27 cellular contexts compared by ENCODE assay signal in the genomic region with DNA sequence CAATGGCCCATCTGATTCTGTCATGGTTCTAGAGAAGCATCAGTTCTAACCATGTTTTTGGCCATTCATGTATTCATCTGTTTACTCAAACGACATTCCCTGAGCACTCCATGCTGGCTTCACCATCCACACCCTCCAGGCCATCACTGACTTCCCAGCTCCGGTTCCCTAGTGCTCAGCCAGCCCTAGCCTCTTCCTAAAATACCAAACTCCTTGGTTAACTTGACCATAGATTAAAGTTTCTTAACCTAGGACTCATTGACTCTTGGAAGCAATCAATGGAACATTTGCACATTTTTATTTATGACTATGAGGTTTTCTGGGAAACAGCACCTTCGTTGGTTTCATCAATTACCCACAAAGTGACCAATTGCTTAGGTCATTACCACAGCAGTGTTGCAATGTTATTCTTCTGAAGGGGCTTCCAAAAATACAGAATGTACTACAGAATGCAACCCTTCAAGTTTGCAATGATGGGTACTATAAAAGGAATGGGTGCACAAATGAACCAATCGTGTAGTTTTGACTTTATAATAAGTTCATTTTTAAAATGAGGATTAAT.
"Had no signal": no experiment of that assay in that cellular context is flagged by ENCODE, and none has a peak within 500 bp of the region (broad histone marks: within the 10 kb centered on the region; RNA-seq: fewer than 3 reads in every experiment).

No MANE protein-coding gene starts in this region.

- H3K79me2 ChIP-seq: hepatocyte had no signal

- H2AFZ ChIP-seq: hepatocyte had no signal

- H3K4me2 ChIP-seq: hepatocyte had no signal

- H3K4me1 ChIP-seq: esophagus muscularis mucosa, sigmoid colon, testis had no signal

- H3K4me3 ChIP-seq: esophagus muscularis mucosa, gastrocnemius medialis, hepatocyte, mucosa of descending colon, sigmoid colon, testis, transverse colon had no signal

- H3K36me3 ChIP-seq: esophagus muscularis mucosa, gastrocnemius medialis, neutrophil, sigmoid colon, transverse colon, WERI-Rb-1 had no signal

- H3K27ac ChIP-seq: esophagus muscularis mucosa, gastrocnemius medialis, hepatocyte, neutrophil, sigmoid colon, testis, transverse colon, WERI-Rb-1 had no signal

- ATAC-seq: activated CD4-positive, CD25-positive, alpha-beta regulatory T cell treated with anti-CD3 and anti-CD28 coated beads, Interleukin-2, amount 50 U/mL, for 24 hours; gastrocnemius medialis; left cardiac atrium; left ventricle myocardium superior; mucosa of descending colon had no signal

- H3K27me3 ChIP-seq: esophagus muscularis mucosa, gastrocnemius medialis, hepatocyte, neutrophil, sigmoid colon, testis, transverse colon had no signal

- DNase-seq: activated CD4-positive, alpha-beta T cell treated with anti-CD3 and anti-CD28 coated beads for 48 hours; activated CD4-positive, alpha-beta T cell treated with anti-CD3 and anti-CD28 coated beads, Interleukin-2, amount 50 U/mL, for 48 hours; activated CD8-positive, alpha-beta memory T cell treated with anti-CD3 and anti-CD28 coated beads, Interleukin-2, amount 50 U/mL, for 48 hours; activated gamma-delta T cell; activated naive CD4-positive, alpha-beta T cell treated with anti-CD3 and anti-CD28 coated beads, Interleukin-2, amount 50 U/mL, for 16 hours; activated T-cell treated with anti-CD3 and anti-CD28 coated beads, Interleukin-2, amount 50 U/mL, for 24 hours; amniotic stem cell; caudate nucleus; endodermal cell; gastrocnemius medialis; glutamatergic neuron; left cardiac atrium; left ventricle myocardium superior; mucosa of descending colon; nephron progenitor cell; sigmoid colon; stimulated activated CD4-positive, alpha-beta T cell treated with anti-CD3 and anti-CD28 coated beads, Interleukin-15, amount 100 ng/mL, for 24 hours; stimulated activated CD4-positive, alpha-beta T cell treated with anti-CD3 and anti-CD28 coated beads, Interleukin-2, amount 100 ng/mL, for 24 hours; stimulated activated naive CD4-positive, alpha-beta T cell; T1000; testis; transverse colon; WERI-Rb-1 had no signal

- H3K9me3 ChIP-seq: esophagus muscularis mucosa, gastrocnemius medialis, mucosa of descending colon, neutrophil, sigmoid colon, testis, transverse colon had no signal
